ENCODE assay signal across 1 cellular context in the genomic region with DNA sequence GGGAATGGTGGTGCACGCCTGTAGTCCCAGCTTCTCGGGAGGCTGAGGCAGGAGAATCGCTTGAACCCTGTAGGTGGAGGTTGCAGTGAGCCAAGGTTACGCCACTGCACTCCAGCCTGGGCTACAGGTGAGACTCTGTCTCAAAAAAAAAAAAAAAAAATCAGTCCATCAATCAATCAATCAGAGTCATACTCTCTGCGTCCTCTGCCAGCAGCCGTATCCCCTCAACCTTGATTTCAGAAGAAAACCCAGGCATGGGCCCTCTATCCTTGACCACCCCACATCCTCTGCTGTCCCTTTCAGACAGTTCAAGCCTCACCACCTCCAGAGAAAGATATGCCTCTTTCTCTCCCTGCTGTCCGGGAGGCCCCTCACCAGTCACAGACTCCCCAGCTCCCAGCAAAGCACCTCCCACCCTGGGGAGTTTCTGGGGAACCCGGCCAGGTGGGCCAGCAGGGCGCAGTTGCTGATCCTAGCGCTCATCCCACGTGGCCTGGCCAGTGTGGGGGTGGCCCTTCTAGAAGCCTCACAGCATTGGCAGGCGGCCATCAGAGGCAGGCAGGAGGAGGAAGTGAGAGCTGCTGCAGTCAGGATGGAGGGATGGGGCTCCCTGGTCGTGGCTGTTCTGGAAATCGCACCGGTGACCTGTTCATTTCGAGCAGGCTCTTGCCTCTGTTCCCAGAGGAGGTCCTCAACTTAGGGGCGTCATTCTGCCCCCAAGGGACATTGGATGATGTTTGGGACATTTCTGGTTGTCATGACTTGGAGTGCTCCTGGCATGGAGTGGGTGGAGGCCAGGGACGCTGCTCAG.
A peak's percentile ranks its signal among the peaks of the same experiment; 100 is the strongest.
TF ChIP-seq lines count a peak whose summit lies in the region.

No MANE protein-coding gene starts in this region.

TF ChIP-seq in HepG2, 621 proteins besides CTCF, POLR2A, EP300 and RAD21 (continued from another document and continues in another):
- TF ChIP-seq, protein P1, sequence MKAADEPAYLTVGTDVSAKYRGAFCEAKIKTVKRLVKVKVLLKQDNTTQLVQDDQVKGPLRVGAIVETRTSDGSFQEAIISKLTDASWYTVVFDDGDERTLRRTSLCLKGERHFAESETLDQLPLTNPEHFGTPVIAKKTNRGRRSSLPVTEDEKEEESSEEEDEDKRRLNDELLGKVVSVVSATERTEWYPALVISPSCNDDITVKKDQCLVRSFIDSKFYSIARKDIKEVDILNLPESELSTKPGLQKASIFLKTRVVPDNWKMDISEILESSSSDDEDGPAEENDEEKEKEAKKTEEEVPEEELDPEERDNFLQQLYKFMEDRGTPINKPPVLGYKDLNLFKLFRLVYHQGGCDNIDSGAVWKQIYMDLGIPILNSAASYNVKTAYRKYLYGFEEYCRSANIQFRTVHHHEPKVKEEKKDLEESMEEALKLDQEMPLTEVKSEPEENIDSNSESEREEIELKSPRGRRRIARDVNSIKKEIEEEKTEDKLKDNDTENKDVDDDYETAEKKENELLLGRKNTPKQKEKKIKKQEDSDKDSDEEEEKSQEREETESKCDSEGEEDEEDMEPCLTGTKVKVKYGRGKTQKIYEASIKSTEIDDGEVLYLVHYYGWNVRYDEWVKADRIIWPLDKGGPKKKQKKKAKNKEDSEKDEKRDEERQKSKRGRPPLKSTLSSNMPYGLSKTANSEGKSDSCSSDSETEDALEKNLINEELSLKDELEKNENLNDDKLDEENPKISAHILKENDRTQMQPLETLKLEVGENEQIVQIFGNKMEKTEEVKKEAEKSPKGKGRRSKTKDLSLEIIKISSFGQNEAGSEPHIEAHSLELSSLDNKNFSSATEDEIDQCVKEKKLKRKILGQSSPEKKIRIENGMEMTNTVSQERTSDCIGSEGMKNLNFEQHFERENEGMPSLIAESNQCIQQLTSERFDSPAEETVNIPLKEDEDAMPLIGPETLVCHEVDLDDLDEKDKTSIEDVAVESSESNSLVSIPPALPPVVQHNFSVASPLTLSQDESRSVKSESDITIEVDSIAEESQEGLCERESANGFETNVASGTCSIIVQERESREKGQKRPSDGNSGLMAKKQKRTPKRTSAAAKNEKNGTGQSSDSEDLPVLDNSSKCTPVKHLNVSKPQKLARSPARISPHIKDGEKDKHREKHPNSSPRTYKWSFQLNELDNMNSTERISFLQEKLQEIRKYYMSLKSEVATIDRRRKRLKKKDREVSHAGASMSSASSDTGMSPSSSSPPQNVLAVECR (CRISPR knock-in tag; IDR thresholded peaks at IDR 0.05; ENCODE audit: borderline replicate concordance) = peak; percentile 27; the same call in 1 of the 2 replicates
- TF ChIP-seq KMT2B (CRISPR knock-in tag; IDR thresholded peaks at IDR 0.05) (0 out of 2 replicates have a peak, but pooled peaks have one; percentile 35), ZMYM3 (CRISPR knock-in tag; IDR thresholded peaks at IDR 0.05) (peak; percentile 25; the same call in 1 of the 2 replicates), FOXP1 (IDR thresholded peaks at IDR 0.05) (no peak), FOXP1 (CRISPR knock-in tag; IDR thresholded peaks at IDR 0.05) (no peak), NFKB2 (CRISPR knock-in tag; IDR thresholded peaks at IDR 0.05; ENCODE audit: borderline replicate concordance) (peak; percentile 47; the same call in 1 of the 2 replicates), ZFX (CRISPR knock-in tag; IDR thresholded peaks at IDR 0.05; ENCODE audit: low read depth) (no peak), ZNF768 (CRISPR knock-in tag; IDR thresholded peaks at IDR 0.05) (peak; percentile 59; the same call in 1 of the 2 replicates), KLF16 (CRISPR knock-in tag; IDR thresholded peaks at IDR 0.05) (peak in 1 of 2 experiments; percentile 45; a peak in 1 of 4 replicates), SMAD1 (CRISPR knock-in tag; IDR thresholded peaks at IDR 0.05; ENCODE audit: borderline replicate concordance, low read depth) (no peak), CEBPB (IDR thresholded peaks at IDR 0.05; ENCODE audit: borderline replicate concordance, low read depth, low read length) (no peak), THYN1 (CRISPR knock-in tag; IDR thresholded peaks at IDR 0.05; ENCODE audit: borderline replicate concordance, low read depth) (no peak), MAFG (CRISPR knock-in tag; IDR thresholded peaks at IDR 0.05) (no peak), ISL2 (CRISPR knock-in tag; IDR thresholded peaks at IDR 0.05) (no peak), ERF (CRISPR knock-in tag; IDR thresholded peaks at IDR 0.05) (0 out of 2 replicates have a peak, but pooled peaks have one; percentile 40), ZNF619 (CRISPR knock-in tag; IDR thresholded peaks at IDR 0.05) (no peak), MLLT10 (CRISPR knock-in tag; IDR thresholded peaks at IDR 0.05) (no peak), DMAP1 (CRISPR knock-in tag; IDR thresholded peaks at IDR 0.05) (peak; percentile 71; the same call in 1 of the 2 replicates), PHF8 (CRISPR knock-in tag; IDR thresholded peaks at IDR 0.05) (peak; percentile 38; the same call in 1 of the 2 replicates), KDM3A (CRISPR knock-in tag; IDR thresholded peaks at IDR 0.05; ENCODE audit: low read depth) (0 out of 2 replicates have a peak, but pooled peaks have one; percentile 24), ZNF549 (CRISPR knock-in tag; IDR thresholded peaks at IDR 0.05) (no peak), ZNF747 (CRISPR knock-in tag; IDR thresholded peaks at IDR 0.05; ENCODE audit: borderline replicate concordance) (no peak), GPN1 (CRISPR knock-in tag; IDR thresholded peaks at IDR 0.05; ENCODE audit: borderline replicate concordance) (no peak), GABPA (IDR thresholded peaks at IDR 0.05; ENCODE audit: low read depth, low read length) (no peak), GABPA (CRISPR knock-in tag; IDR thresholded peaks at IDR 0.05; ENCODE audit: low read depth) (peak; percentile 32; the same call in 1 of the 2 replicates), IRF2 (CRISPR knock-in tag; IDR thresholded peaks at IDR 0.05) (peak; percentile 69), RXRB (CRISPR knock-in tag; IDR thresholded peaks at IDR 0.05; ENCODE audit: borderline replicate concordance) (0 out of 2 replicates have a peak, but pooled peaks have one; percentile 39), ZNF256 (CRISPR knock-in tag; conservative IDR thresholded peaks at IDR 0.05) (no peak), KLF6 (CRISPR knock-in tag; IDR thresholded peaks at IDR 0.05) (0 out of 2 replicates have a peak, but pooled peaks have one; percentile 49), YEATS4 (CRISPR knock-in tag; IDR thresholded peaks at IDR 0.05; ENCODE audit: borderline replicate concordance) (peak; percentile 24; the same call in 1 of the 2 replicates), ZNF20 (CRISPR knock-in tag; IDR thresholded peaks at IDR 0.05) (no peak), CBX2 (IDR thresholded peaks at IDR 0.05; ENCODE audit: low read depth, low read length) (no peak), CBX2 (CRISPR knock-in tag; IDR thresholded peaks at IDR 0.05; ENCODE audit: low read depth) (no peak), ZKSCAN1 (IDR thresholded peaks at IDR 0.05; ENCODE audit: low read length) (no peak), HHEX (CRISPR knock-in tag; IDR thresholded peaks at IDR 0.05) (no peak), BCL3 (CRISPR knock-in tag; IDR thresholded peaks at IDR 0.05) (no peak), USF2 (IDR thresholded peaks at IDR 0.05; ENCODE audit: low read depth, low read length) (0 out of 2 replicates have a peak, but pooled peaks have one; percentile 25), USF2 (CRISPR knock-in tag; IDR thresholded peaks at IDR 0.05; ENCODE audit: borderline replicate concordance) (peak; percentile 40)
- TF ChIP-seq, protein P2, sequence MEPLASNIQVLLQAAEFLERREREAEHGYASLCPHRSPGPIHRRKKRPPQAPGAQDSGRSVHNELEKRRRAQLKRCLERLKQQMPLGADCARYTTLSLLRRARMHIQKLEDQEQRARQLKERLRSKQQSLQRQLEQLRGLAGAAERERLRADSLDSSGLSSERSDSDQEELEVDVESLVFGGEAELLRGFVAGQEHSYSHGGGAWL (CRISPR knock-in tag; IDR thresholded peaks at IDR 0.05) = peak; percentile 79; the same call in 1 of the 2 replicates
- TF ChIP-seq, protein P3, sequence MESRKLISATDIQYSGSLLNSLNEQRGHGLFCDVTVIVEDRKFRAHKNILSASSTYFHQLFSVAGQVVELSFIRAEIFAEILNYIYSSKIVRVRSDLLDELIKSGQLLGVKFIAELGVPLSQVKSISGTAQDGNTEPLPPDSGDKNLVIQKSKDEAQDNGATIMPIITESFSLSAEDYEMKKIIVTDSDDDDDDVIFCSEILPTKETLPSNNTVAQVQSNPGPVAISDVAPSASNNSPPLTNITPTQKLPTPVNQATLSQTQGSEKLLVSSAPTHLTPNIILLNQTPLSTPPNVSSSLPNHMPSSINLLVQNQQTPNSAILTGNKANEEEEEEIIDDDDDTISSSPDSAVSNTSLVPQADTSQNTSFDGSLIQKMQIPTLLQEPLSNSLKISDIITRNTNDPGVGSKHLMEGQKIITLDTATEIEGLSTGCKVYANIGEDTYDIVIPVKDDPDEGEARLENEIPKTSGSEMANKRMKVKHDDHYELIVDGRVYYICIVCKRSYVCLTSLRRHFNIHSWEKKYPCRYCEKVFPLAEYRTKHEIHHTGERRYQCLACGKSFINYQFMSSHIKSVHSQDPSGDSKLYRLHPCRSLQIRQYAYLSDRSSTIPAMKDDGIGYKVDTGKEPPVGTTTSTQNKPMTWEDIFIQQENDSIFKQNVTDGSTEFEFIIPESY (CRISPR knock-in tag; IDR thresholded peaks at IDR 0.05) = no peak; the same call in 1 of the 2 replicates
- TF ChIP-seq, protein P4, sequence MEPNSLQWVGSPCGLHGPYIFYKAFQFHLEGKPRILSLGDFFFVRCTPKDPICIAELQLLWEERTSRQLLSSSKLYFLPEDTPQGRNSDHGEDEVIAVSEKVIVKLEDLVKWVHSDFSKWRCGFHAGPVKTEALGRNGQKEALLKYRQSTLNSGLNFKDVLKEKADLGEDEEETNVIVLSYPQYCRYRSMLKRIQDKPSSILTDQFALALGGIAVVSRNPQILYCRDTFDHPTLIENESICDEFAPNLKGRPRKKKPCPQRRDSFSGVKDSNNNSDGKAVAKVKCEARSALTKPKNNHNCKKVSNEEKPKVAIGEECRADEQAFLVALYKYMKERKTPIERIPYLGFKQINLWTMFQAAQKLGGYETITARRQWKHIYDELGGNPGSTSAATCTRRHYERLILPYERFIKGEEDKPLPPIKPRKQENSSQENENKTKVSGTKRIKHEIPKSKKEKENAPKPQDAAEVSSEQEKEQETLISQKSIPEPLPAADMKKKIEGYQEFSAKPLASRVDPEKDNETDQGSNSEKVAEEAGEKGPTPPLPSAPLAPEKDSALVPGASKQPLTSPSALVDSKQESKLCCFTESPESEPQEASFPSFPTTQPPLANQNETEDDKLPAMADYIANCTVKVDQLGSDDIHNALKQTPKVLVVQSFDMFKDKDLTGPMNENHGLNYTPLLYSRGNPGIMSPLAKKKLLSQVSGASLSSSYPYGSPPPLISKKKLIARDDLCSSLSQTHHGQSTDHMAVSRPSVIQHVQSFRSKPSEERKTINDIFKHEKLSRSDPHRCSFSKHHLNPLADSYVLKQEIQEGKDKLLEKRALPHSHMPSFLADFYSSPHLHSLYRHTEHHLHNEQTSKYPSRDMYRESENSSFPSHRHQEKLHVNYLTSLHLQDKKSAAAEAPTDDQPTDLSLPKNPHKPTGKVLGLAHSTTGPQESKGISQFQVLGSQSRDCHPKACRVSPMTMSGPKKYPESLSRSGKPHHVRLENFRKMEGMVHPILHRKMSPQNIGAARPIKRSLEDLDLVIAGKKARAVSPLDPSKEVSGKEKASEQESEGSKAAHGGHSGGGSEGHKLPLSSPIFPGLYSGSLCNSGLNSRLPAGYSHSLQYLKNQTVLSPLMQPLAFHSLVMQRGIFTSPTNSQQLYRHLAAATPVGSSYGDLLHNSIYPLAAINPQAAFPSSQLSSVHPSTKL (CRISPR knock-in tag; IDR thresholded peaks at IDR 0.05) = peak; percentile 18; the same call in 1 of the 2 replicates
- TF ChIP-seq, protein P5, sequence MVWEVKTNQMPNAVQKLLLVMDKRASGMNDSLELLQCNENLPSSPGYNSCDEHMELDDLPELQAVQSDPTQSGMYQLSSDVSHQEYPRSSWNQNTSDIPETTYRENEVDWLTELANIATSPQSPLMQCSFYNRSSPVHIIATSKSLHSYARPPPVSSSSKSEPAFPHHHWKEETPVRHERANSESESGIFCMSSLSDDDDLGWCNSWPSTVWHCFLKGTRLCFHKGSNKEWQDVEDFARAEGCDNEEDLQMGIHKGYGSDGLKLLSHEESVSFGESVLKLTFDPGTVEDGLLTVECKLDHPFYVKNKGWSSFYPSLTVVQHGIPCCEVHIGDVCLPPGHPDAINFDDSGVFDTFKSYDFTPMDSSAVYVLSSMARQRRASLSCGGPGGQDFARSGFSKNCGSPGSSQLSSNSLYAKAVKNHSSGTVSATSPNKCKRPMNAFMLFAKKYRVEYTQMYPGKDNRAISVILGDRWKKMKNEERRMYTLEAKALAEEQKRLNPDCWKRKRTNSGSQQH (CRISPR knock-in tag; IDR thresholded peaks at IDR 0.05; ENCODE audit: low read depth) = no peak
- TF ChIP-seq, protein P6, sequence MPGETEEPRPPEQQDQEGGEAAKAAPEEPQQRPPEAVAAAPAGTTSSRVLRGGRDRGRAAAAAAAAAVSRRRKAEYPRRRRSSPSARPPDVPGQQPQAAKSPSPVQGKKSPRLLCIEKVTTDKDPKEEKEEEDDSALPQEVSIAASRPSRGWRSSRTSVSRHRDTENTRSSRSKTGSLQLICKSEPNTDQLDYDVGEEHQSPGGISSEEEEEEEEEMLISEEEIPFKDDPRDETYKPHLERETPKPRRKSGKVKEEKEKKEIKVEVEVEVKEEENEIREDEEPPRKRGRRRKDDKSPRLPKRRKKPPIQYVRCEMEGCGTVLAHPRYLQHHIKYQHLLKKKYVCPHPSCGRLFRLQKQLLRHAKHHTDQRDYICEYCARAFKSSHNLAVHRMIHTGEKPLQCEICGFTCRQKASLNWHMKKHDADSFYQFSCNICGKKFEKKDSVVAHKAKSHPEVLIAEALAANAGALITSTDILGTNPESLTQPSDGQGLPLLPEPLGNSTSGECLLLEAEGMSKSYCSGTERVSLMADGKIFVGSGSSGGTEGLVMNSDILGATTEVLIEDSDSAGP (CRISPR knock-in tag; IDR thresholded peaks at IDR 0.05; ENCODE audit: borderline replicate concordance) = peak; percentile 30; the same call in 1 of the 2 replicates
